16 cellular contexts compared by ENCODE assay signal in the genomic region with DNA sequence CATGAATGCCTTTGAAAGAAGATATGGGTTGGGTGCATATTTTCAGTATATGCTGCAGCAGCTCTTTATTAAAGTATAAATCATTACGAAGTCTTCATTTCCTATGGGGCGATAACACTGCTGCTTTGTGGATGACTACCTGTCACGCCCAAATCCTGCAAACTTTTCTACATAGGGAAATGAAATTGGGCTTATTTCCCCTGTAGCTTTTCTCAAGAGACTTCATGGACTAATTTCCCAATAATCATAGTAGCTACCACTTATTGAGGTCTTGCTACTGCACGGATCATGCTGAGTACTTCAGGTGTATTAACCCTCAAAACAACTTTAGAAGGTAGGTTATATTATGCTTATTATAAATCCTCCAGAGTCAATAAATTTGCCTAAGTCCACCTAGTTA. TPM values are rescaled to one million over a fixed set of nuclear protein-coding genes. Genes with fewer than 3 reads are reported as not detected.
DNase-seq lines count a peak whose midpoint lies in the region; ATAC-seq and TF ChIP-seq lines count a peak whose summit lies in the region.
"Had no signal": no experiment of that assay in that cellular context is flagged by ENCODE, and none has a peak within 500 bp of the region (broad histone marks: within the 10 kb centered on the region; RNA-seq: fewer than 3 reads in every experiment).

No MANE protein-coding gene starts in this region.

- ATAC-seq in naive B cell (ENCODE audit: low read depth in 2 of 2) (no peak), GM21619 (IDR thresholded peaks at IDR 0.05; ENCODE audit: unreplicated experiment) (no peak), omental fat pad (ENCODE audit: low FRiP score) (no peak)

- no peak overlapping the region for H3K9ac ChIP-seq in BLaER1 treated with 17β-estradiol and CSF1 and Interleukin-3, amounts not matched to agents 10 nM and 100 nM
- H3K9ac ChIP-seq: KMS-11 had no signal

- no peaks in the 10 kb centered on the region for H3K9me3 Mint-ChIP-seq in CD8-positive, alpha-beta memory T cell
- no peaks in the 10 kb centered on the region for H3K9me3 Mint-ChIP-seq in activated naive CD8-positive, alpha-beta T cell (ENCODE audit: low read depth)
- H3K9me3 Mint-ChIP-seq in naive B cell, result peaks cover 0 to 3% (median 0%) of the 10 kb centered on the region in 7 donors

- no peak overlapping the region for H3K4me3 ChIP-seq in BLaER1 treated with 17β-estradiol and CSF1 and Interleukin-3, amounts not matched to agents 10 nM and 100 nM
- no peak overlapping the region for H3K4me3 ChIP-seq in CD8-positive, alpha-beta memory T cell (ENCODE audit: low read length)
- H3K4me3 ChIP-seq in esophagus squamous epithelium, result peak overlapping the region in 1 of 4 donors; percentile 1

- 62 to 69% methylated on average over 4 of the region's 4 CpGs for WGBS in esophagus squamous epithelium, 2 donors

- POLR2A ChIA-PET in CD8-positive, alpha-beta memory T cell (lab: Charles Lee), result interaction anchor here (1.1 to 1.2 kb wide), 2 partner anchors 10 to 51 kb away, joined by 3 to 4 read pairs; no protein-coding TSS in a partner anchor

- H3K27me3 ChIP-seq in BLaER1 treated with 17β-estradiol and CSF1 and Interleukin-3, amounts not matched to agents 10 nM and 100 nM, result no peaks in the 10 kb centered on the region
- no peaks in the 10 kb centered on the region for H3K27me3 ChIP-seq in CD8-positive, alpha-beta memory T cell (ENCODE audit: insufficient read depth, low read length, poor library complexity, severe bottlenecking)
- no peaks in the 10 kb centered on the region for H3K27me3 ChIP-seq in esophagus squamous epithelium

- no peak for DNase-seq in CD8-positive, alpha-beta memory T cell
- no peak for DNase-seq in naive B cell
- no peak for DNase-seq in esophagus squamous epithelium (lab: John Stamatoyannopoulos, UW)
- no peak for DNase-seq in omental fat pad (ENCODE audit: low spot score)
- DNase-seq: glutamatergic neuron; HCEC 1CT; kidney glomerular epithelial cell; NCI-H1930; NCI-H82; SHP77 treated with DMSO at 0.1 percent for 48 hours; stimulated activated CD4-positive, alpha-beta T cell treated with anti-CD3 and anti-CD28 coated beads, Interleukin-4, amount 100 ng/mL, for 24 hours; stimulated activated naive CD4-positive, alpha-beta T cell had no signal

- peaks cover 0 to 2% (median 0%) of the 10 kb centered on the region in 11 experiments; a peak in 1 of 22 replicates for H3K9me3 ChIP-seq in BLaER1 treated with 17β-estradiol and CSF1 and Interleukin-3, amounts not matched to agents 10 nM and 100 nM (replicated peaks in 1 of 11)
- H3K9me3 ChIP-seq in CD8-positive, alpha-beta memory T cell (ENCODE audit: low read length), result no peaks in the 10 kb centered on the region
- H3K9me3 ChIP-seq in esophagus squamous epithelium, result no peaks in the 10 kb centered on the region

- peaks cover 9 to 76% (median 46%) of the 10 kb centered on the region in 11 experiments; a peak in 20 of 22 replicates for H3K36me3 ChIP-seq in BLaER1 treated with 17β-estradiol and CSF1 and Interleukin-3, amounts not matched to agents 10 nM and 100 nM
- no peaks in the 10 kb centered on the region for H3K36me3 ChIP-seq in CD8-positive, alpha-beta memory T cell (ENCODE audit: insufficient read depth, low read length)
- H3K36me3 ChIP-seq in esophagus squamous epithelium, result no peaks in the 10 kb centered on the region

- H3K4me2 ChIP-seq in BLaER1 treated with 17β-estradiol and CSF1 and Interleukin-3, amounts not matched to agents 10 nM and 100 nM, result peak overlapping the region; percentile 74 to 95 (median 87)
- H3K4me2 ChIP-seq: KMS-11 had no signal

- peaks cover 52 to 100% (median 100%) of the 10 kb centered on the region in 11 experiments for H4K20me1 ChIP-seq in BLaER1 treated with 17β-estradiol and CSF1 and Interleukin-3, amounts not matched to agents 10 nM and 100 nM

- no peak for TF ChIP-seq CTCF in esophagus squamous epithelium (IDR thresholded peaks at IDR 0.05)
- no peak for TF ChIP-seq CTCF in omental fat pad (IDR thresholded peaks at IDR 0.05)

- peak overlapping the region; percentile 48 to 97 (median 92) for H3K4me3 Mint-ChIP-seq in CD8-positive, alpha-beta memory T cell
- H3K4me3 Mint-ChIP-seq in activated naive CD8-positive, alpha-beta T cell, result peak overlapping the region; percentile 99
- H3K4me3 Mint-ChIP-seq in naive B cell, result peak overlapping the region; percentile 72 to 99 (median 91)

- peak overlapping the region; percentile 67 to 99 (median 89) for H3K27ac Mint-ChIP-seq in CD8-positive, alpha-beta memory T cell
- H3K27ac Mint-ChIP-seq in activated naive CD8-positive, alpha-beta T cell, result peak overlapping the region; percentile 96
- peak overlapping the region; percentile 58 to 100 (median 82) for H3K27ac Mint-ChIP-seq in naive B cell

- CTCF ChIA-PET in CD8-positive, alpha-beta memory T cell (lab: Charles Lee), result interaction anchor here (5.5 kb wide), 1 partner anchor 15 kb away, joined by 26 read pairs; no protein-coding TSS in a partner anchor

- H3K4me1 Mint-ChIP-seq in CD8-positive, alpha-beta memory T cell, result peaks cover 95 to 100% (median 98%) of the 10 kb centered on the region in 3 donors
- H3K4me1 Mint-ChIP-seq in activated naive CD8-positive, alpha-beta T cell (ENCODE audit: low read depth), result peaks cover 88% of the 10 kb centered on the region
- peaks cover 90 to 100% (median 99%) of the 10 kb centered on the region in 3 donors for H3K4me1 Mint-ChIP-seq in naive B cell

- H3K27me3 Mint-ChIP-seq in CD8-positive, alpha-beta memory T cell, result no peaks in the 10 kb centered on the region
- H3K27me3 Mint-ChIP-seq in activated naive CD8-positive, alpha-beta T cell, result no peaks in the 10 kb centered on the region
- H3K27me3 Mint-ChIP-seq in naive B cell, result no peaks in the 10 kb centered on the region

- peaks cover 0 to 38% (median 8%) of the 10 kb centered on the region in 3 donors for H3K36me3 Mint-ChIP-seq in CD8-positive, alpha-beta memory T cell
- H3K36me3 Mint-ChIP-seq in activated naive CD8-positive, alpha-beta T cell, result peaks cover 42% of the 10 kb centered on the region
- H3K36me3 Mint-ChIP-seq in naive B cell, result peaks cover 17 to 36% of the 10 kb centered on the region in 2 donors

- no peak for TF ChIP-seq POLR2A in esophagus squamous epithelium (IDR thresholded peaks at IDR 0.05)

- H3K4me1 ChIP-seq in BLaER1 treated with 17β-estradiol and CSF1 and Interleukin-3, amounts not matched to agents 10 nM and 100 nM, result peaks cover 86 to 100% (median 97%) of the 10 kb centered on the region in 10 experiments
- H3K4me1 ChIP-seq in CD8-positive, alpha-beta memory T cell (ENCODE audit: insufficient read depth, low read length), result peaks cover 89% of the 10 kb centered on the region
- H3K4me1 ChIP-seq in esophagus squamous epithelium, result peaks cover 15 to 90% (median 32%) of the 10 kb centered on the region in 3 donors

- intact Hi-C loops in esophagus squamous epithelium (cut with DNase I), result no loop called here

- H3K27ac ChIP-seq in BLaER1 treated with 17β-estradiol and CSF1 and Interleukin-3, amounts not matched to agents 10 nM and 100 nM, result 0 out of 22 replicates have a peak overlapping the region, but pooled peaks of 1 of the 11 experiments have one; percentile 5
- no peak overlapping the region for H3K27ac ChIP-seq in CD8-positive, alpha-beta memory T cell (ENCODE audit: low read depth, low read length)
- H3K27ac ChIP-seq in esophagus squamous epithelium, result peak overlapping the region in 1 of 4 donors; percentile 5
- H3K27ac ChIP-seq: KMS-11 had no signal

RNA-seq across cellular contexts. Expression of a gene that starts 8.0 kb away (rescaled TPM):
- 10 to 100 TPM; 55.3 to 56.3 TPM for total RNA-seq in CD8-positive, alpha-beta memory T cell
- polyA plus RNA-seq in CD8-positive, alpha-beta memory T cell, result 108 TPM
- polyA plus RNA-seq in naive B cell (ENCODE audit: low read depth in 6 of 6), result 100 to 1,000 TPM in 5 of 6 donors, 10 to 100 TPM in 1; 99.4 to 169 (median 116) TPM
- total RNA-seq in esophagus squamous epithelium (100 to 1,000 TPM in 1 of 4 donors, 10 to 100 TPM in 3; 10.1 to 114 (median 48.7) TPM), omental fat pad (100 to 1,000 TPM; 281 to 587 (median 369) TPM)
